Comparison of ENCODE assay signal across 26 cellular contexts in the genomic region with DNA sequence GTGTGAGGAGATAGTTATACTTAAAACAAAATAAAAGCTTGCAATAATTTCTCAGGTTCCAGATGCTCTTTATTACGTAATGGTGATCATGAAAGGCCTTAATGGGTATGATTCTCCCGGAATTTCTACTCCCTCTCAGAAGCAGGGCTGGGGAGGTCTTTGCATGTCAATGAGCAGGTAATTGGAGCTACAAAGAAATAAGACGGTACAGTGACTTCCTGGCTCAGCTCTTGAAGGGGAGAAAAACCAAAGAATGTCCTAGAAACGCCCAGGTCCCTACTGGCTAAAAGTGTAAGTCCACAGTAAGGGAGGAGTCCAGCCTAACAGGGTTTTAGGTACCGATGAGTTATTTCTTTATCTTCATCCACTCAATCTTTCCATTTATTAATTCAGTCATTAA.
"Had no signal": no experiment of that assay in that cellular context is flagged by ENCODE, and none has a peak within 500 bp of the region (broad histone marks: within the 10 kb centered on the region; RNA-seq: fewer than 3 reads in every experiment).

No MANE protein-coding gene starts in this region.

- DNase-seq: IMR-90, Karpas-422, KG1, MG63, NCI-H1092, NCI-H1105 treated with DMSO at 0.1 percent for 48 hours, NCI-H1417 treated with DMSO at 0.1 percent for 48 hours, NCI-H146, NCI-H1694 treated with DMSO at 0.1 percent for 48 hours, NCI-H1930, NCI-H2081, NCI-H2107, NCI-H2171, NCI-H226, NCI-H446, NCI-H510A, NCI-H524 treated with DMSO at 0.1 percent for 48 hours, NCI-H69, NCI-H774, PC-3, SHP77, SK-N-SH, SW 1271, T-cell had no signal

- H3K4me3 ChIP-seq: MG63 had no signal

- H3K36me3 ChIP-seq: MG63 had no signal

- H3K27ac ChIP-seq: RWPE1 had no signal

- H3K27me3 ChIP-seq: MG63 had no signal

- H3K9me3 ChIP-seq: MG63, SK-N-SH had no signal

- ATAC-seq: Panc1, PC-3, T-cell had no signal
